ENCODE assay signal across 1 cellular context in genomic region chr17:19418312-19418992, GRCh38.
TF ChIP-seq lines count a peak whose summit lies in the region.

No MANE protein-coding gene starts in this region.

TF ChIP-seq in A549, 52 proteins besides CTCF, POLR2A, EP300 and RAD21:
- TF ChIP-seq TP53 (CRISPR knock-in tag; IDR thresholded peaks at IDR 0.05) = no peak
- TF ChIP-seq RNF2 (IDR thresholded peaks at IDR 0.05; ENCODE audit: borderline replicate concordance, low read depth) = no peak
- no peak for TF ChIP-seq FOXS1 (CRISPR knock-in tag; IDR thresholded peaks at IDR 0.05)
- TF ChIP-seq CHD4 (IDR thresholded peaks at IDR 0.05; ENCODE audit: borderline replicate concordance) = no peak
- TF ChIP-seq CBX2 (IDR thresholded peaks at IDR 0.05; ENCODE audit: borderline replicate concordance, low read depth) = no peak
- TF ChIP-seq NPAS2 (CRISPR knock-in tag; IDR thresholded peaks at IDR 0.05; ENCODE audit: borderline replicate concordance) = no peak
- no peak for TF ChIP-seq SMC3 (IDR thresholded peaks at IDR 0.05)
- no peak for TF ChIP-seq HES2 (IDR thresholded peaks at IDR 0.05)
- TF ChIP-seq NR3C1 (IDR thresholded peaks at IDR 0.05) = no peak
- no peak for TF ChIP-seq RARB (CRISPR knock-in tag; IDR thresholded peaks at IDR 0.05)
- no peak for TF ChIP-seq CBX8 (IDR thresholded peaks at IDR 0.05)
- no peak for TF ChIP-seq ZFP36 (IDR thresholded peaks at IDR 0.05; ENCODE audit: borderline replicate concordance, partially characterized antibody)
- TF ChIP-seq HEYL (CRISPR knock-in tag; IDR thresholded peaks at IDR 0.05) = no peak
- no peak for TF ChIP-seq ZNF302 (CRISPR knock-in tag; IDR thresholded peaks at IDR 0.05)
- TF ChIP-seq, protein P1, sequence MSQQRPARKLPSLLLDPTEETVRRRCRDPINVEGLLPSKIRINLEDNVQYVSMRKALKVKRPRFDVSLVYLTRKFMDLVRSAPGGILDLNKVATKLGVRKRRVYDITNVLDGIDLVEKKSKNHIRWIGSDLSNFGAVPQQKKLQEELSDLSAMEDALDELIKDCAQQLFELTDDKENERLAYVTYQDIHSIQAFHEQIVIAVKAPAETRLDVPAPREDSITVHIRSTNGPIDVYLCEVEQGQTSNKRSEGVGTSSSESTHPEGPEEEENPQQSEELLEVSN (IDR thresholded peaks at IDR 0.05; ENCODE audit: borderline replicate concordance, low read depth) = no peak
